29 cellular contexts compared by ENCODE assay signal in genomic region chr11:126886085-126886484, GRCh38.
"Had no signal": no experiment of that assay in that cellular context is flagged by ENCODE, and none has a peak within 500 bp of the region (broad histone marks: within the 10 kb centered on the region; RNA-seq: fewer than 3 reads in every experiment).

No MANE protein-coding gene starts in this region.

- H3K9me3 ChIP-seq: stomach, suprapubic skin, testis, thoracic aorta, thyroid gland, tibial artery, tibial nerve, transverse colon, upper lobe of left lung, upper lobe of right lung, uterus, vagina had no signal

- H3K27ac ChIP-seq: stomach, suprapubic skin, testis, thoracic aorta, thyroid gland, tibial artery, tibial nerve, transverse colon, upper lobe of left lung, upper lobe of right lung, uterus, vagina had no signal

- DNase-seq: stimulated activated CD4-positive, alpha-beta T cell treated with anti-CD3 and anti-CD28 coated beads, Interleukin-2, amount 100 ng/mL, for 48 hours; stimulated activated CD4-positive, alpha-beta T cell treated with anti-CD3 and anti-CD28 coated beads, Interleukin-4, amount 100 ng/mL, for 1 hour; stimulated activated CD4-positive, alpha-beta T cell treated with anti-CD3 and anti-CD28 coated beads, Interleukin-4, amount 100 ng/mL, for 24 hours; stimulated activated CD4-positive, alpha-beta T cell treated with anti-CD3 and anti-CD28 coated beads, Interleukin-4, amount 100 ng/mL, for 4 hours; stimulated activated CD8-positive, alpha-beta memory T cell treated with anti-CD3 and anti-CD28 coated beads, Interleukin-4, amount 100 ng/mL, for 48 hours; stimulated activated naive B cell treated with anti-CD40 and anti-IgM and Interleukin-4, amounts not matched to agents 10 μg/mL and 1 μg/mL and 100 μg/mL, for 72 hours; stimulated activated naive CD4-positive, alpha-beta T cell; stimulated activated naive CD4-positive, alpha-beta T cell treated with Interleukin-2 at 50 U/mL for 16 hours; stimulated activated naive CD8-positive, alpha-beta T cell treated with anti-CD3 and anti-CD28 coated beads, Interleukin-15, amount 100 ng/mL, for 72 hours; stimulated activated naive CD8-positive, alpha-beta T cell treated with anti-CD3 and anti-CD28 coated beads, Interleukin-15, Interleukin-2, amounts not matched to agents 100 U/mL and 50 U/mL, for 24 hours; stomach; substantia nigra; testis; thyroid gland; tibial artery; transverse colon; trophoblast cell; upper lobe of left lung; upper lobe of right lung; uterus had no signal

- FAIRE-seq: urothelium cell line had no signal

- H3K4me1 Mint-ChIP-seq: stimulated activated effector memory CD8-positive, alpha-beta T cell treated with anti-CD3 and anti-CD28 coated beads, Interleukin-12 subunit alpha, Interleukin-12 subunit beta, amount 100 ng/mL, for 72 hours; stimulated activated memory B cell treated with anti-CD40 and anti-IgM and Interleukin-4, amounts not matched to agents 10 μg/mL and 1 μg/mL and 100 μg/mL, for 72 hours; stimulated activated naive B cell treated with anti-CD40 and anti-IgM and Interleukin-4, amounts not matched to agents 10 μg/mL and 1 μg/mL and 100 μg/mL, for 72 hours; stimulated activated naive CD8-positive, alpha-beta T cell treated with anti-CD3 and anti-CD28 coated beads, Interleukin-15, amount 100 ng/mL, for 72 hours had no signal

- H3K36me3 ChIP-seq: stomach, suprapubic skin, thoracic aorta, thyroid gland, tibial artery, tibial nerve, transverse colon, upper lobe of left lung, upper lobe of right lung, uterus, vagina had no signal

- H3K27me3 ChIP-seq: stomach, suprapubic skin, testis, thyroid gland, tibial artery, tibial nerve, transverse colon, upper lobe of left lung, upper lobe of right lung, uterus, vagina had no signal

- H3K4me3 Mint-ChIP-seq: stimulated activated effector memory CD8-positive, alpha-beta T cell treated with anti-CD3 and anti-CD28 coated beads, Interleukin-12 subunit alpha, Interleukin-12 subunit beta, amount 100 ng/mL, for 72 hours; stimulated activated memory B cell treated with anti-CD40 and anti-IgM and Interleukin-4, amounts not matched to agents 10 μg/mL and 1 μg/mL and 100 μg/mL, for 72 hours; stimulated activated naive B cell treated with anti-CD40 and anti-IgM and Interleukin-4, amounts not matched to agents 10 μg/mL and 1 μg/mL and 100 μg/mL, for 72 hours; stimulated activated naive CD8-positive, alpha-beta T cell treated with anti-CD3 and anti-CD28 coated beads, Interleukin-15, amount 100 ng/mL, for 72 hours; stimulated activated naive CD8-positive, alpha-beta T cell treated with anti-CD3 and anti-CD28 coated beads, Interleukin-15, Interleukin-2, amounts not matched to agents 100 ng/mL and 50 ng/mL, for 24 hours; type B pancreatic cell had no signal

- H3K9me3 Mint-ChIP-seq: stimulated activated effector memory CD8-positive, alpha-beta T cell treated with anti-CD3 and anti-CD28 coated beads, Interleukin-12 subunit alpha, Interleukin-12 subunit beta, amount 100 ng/mL, for 72 hours; stimulated activated memory B cell treated with anti-CD40 and anti-IgM and Interleukin-4, amounts not matched to agents 10 μg/mL and 1 μg/mL and 100 μg/mL, for 72 hours; stimulated activated naive CD8-positive, alpha-beta T cell treated with anti-CD3 and anti-CD28 coated beads, Interleukin-15, amount 100 ng/mL, for 72 hours; stimulated activated naive CD8-positive, alpha-beta T cell treated with anti-CD3 and anti-CD28 coated beads, Interleukin-15, Interleukin-2, amounts not matched to agents 100 ng/mL and 50 ng/mL, for 24 hours had no signal

- H3K27me3 Mint-ChIP-seq: stimulated activated memory B cell treated with anti-CD40 and anti-IgM and Interleukin-4, amounts not matched to agents 10 μg/mL and 1 μg/mL and 100 μg/mL, for 72 hours had no signal

- H3K4me1 ChIP-seq: stomach, suprapubic skin, testis, thyroid gland, tibial artery, transverse colon, upper lobe of right lung, uterus, vagina had no signal

- ATAC-seq: stimulated activated effector memory CD8-positive, alpha-beta T cell treated with anti-CD3 and anti-CD28 coated beads, Interleukin-12 subunit alpha, Interleukin-12 subunit beta, amount 100 ng/mL, for 72 hours; stimulated activated memory B cell treated with anti-CD40 and anti-IgM and Interleukin-4, amounts not matched to agents 10 μg/mL and 1 μg/mL and 100 μg/mL, for 72 hours; stimulated activated naive B cell treated with anti-CD40 and anti-IgM and Interleukin-4, amounts not matched to agents 10 μg/mL and 1 μg/mL and 100 μg/mL, for 72 hours; stimulated activated naive CD8-positive, alpha-beta T cell treated with anti-CD3 and anti-CD28 coated beads, Interleukin-15, amount 100 ng/mL, for 72 hours; stimulated activated naive CD8-positive, alpha-beta T cell treated with anti-CD3 and anti-CD28 coated beads, Interleukin-15, Interleukin-2, amounts not matched to agents 100 U/mL and 50 U/mL, for 24 hours; upper lobe of right lung had no signal

- H3K4me3 ChIP-seq: stomach, suprapubic skin, testis, thoracic aorta, thyroid gland, tibial artery, tibial nerve, transverse colon, upper lobe of left lung, upper lobe of right lung, uterus, vagina had no signal

- H3K36me3 Mint-ChIP-seq: stimulated activated effector memory CD8-positive, alpha-beta T cell treated with anti-CD3 and anti-CD28 coated beads, Interleukin-12 subunit alpha, Interleukin-12 subunit beta, amount 100 ng/mL, for 72 hours; stimulated activated memory B cell treated with anti-CD40 and anti-IgM and Interleukin-4, amounts not matched to agents 10 μg/mL and 1 μg/mL and 100 μg/mL, for 72 hours; stimulated activated naive B cell treated with anti-CD40 and anti-IgM and Interleukin-4, amounts not matched to agents 10 μg/mL and 1 μg/mL and 100 μg/mL, for 72 hours; type B pancreatic cell had no signal

- H3K27ac Mint-ChIP-seq: stimulated activated effector memory CD8-positive, alpha-beta T cell treated with anti-CD3 and anti-CD28 coated beads, Interleukin-12 subunit alpha, Interleukin-12 subunit beta, amount 100 ng/mL, for 72 hours; stimulated activated memory B cell treated with anti-CD40 and anti-IgM and Interleukin-4, amounts not matched to agents 10 μg/mL and 1 μg/mL and 100 μg/mL, for 72 hours; stimulated activated naive B cell treated with anti-CD40 and anti-IgM and Interleukin-4, amounts not matched to agents 10 μg/mL and 1 μg/mL and 100 μg/mL, for 72 hours; stimulated activated naive CD8-positive, alpha-beta T cell treated with anti-CD3 and anti-CD28 coated beads, Interleukin-15, amount 100 ng/mL, for 72 hours; stimulated activated naive CD8-positive, alpha-beta T cell treated with anti-CD3 and anti-CD28 coated beads, Interleukin-15, Interleukin-2, amounts not matched to agents 100 ng/mL and 50 ng/mL, for 24 hours; type B pancreatic cell had no signal
